In the genomic region with DNA sequence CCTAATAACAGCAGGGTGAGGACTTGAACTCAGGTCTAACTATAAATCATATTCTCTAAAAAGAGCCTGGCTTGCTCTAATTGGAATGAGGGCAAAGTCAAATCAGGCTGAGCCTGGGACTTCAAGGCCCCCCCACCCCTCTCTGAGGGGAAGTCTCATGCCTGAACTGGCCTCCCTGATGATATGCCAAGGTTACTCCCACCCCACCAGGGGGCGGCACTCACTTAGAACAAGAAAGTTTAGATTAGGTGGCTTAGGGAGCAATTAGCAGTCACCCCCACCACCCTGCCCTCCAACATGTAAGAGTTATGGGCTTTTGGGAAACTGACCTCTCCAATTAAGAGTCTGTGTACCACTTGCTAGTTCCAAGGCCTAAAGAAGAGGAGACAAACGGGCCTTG, we compare ENCODE assay signal across 9 cellular contexts. TPM values are rescaled to one million over a fixed set of nuclear protein-coding genes. Genes with fewer than 3 reads are reported as not detected.
DNase-seq lines count a peak whose midpoint lies in the region; ATAC-seq and TF ChIP-seq lines count a peak whose summit lies in the region.
"Had no signal": no experiment of that assay in that cellular context is flagged by ENCODE, and none has a peak within 500 bp of the region (broad histone marks: within the 10 kb centered on the region; RNA-seq: fewer than 3 reads in every experiment).

No MANE protein-coding gene starts in this region.

- DNase-seq in Caco-2 (peak; percentile 54 to 58), SK-N-DZ (ENCODE audit: low spot score) (peak; percentile 51), heart right ventricle (peak; percentile 43 to 54), smooth muscle cell (lab: John Stamatoyannopoulos, UW; ENCODE audit: unreplicated experiment) (no peak), NCI-H446 treated with DMSO at 0.1 percent for 48 hours (lab: John Stamatoyannopoulos, UW) (no peak)
- DNase-seq in activated naive CD4-positive, alpha-beta T cell treated with anti-CD3 and anti-CD28 coated beads, Interleukin-2, amount 10 ng/mL, durations not matched to agents 7 days and 5 days, result peak; percentile 83

- intact Hi-C loops in Caco-2 (cut with micrococcal nuclease; ENCODE audit: unreplicated experiment) (loop anchor here (1.0 to 10.0 kb wide), 2 partner anchors 31 to 104 kb away; no protein-coding TSS in a partner anchor), heart right ventricle (cut with DNase I) (loop anchor here in 3 of 10 donors (1.0 to 5.0 kb wide), 3 partner anchors 31 to 84 kb away; no protein-coding TSS in a partner anchor)

- H3K27ac Mint-ChIP-seq in Caco-2 (ENCODE audit: unreplicated experiment), result no peak overlapping the region
- H3K27ac Mint-ChIP-seq in activated naive CD4-positive, alpha-beta T cell treated with anti-CD3 and anti-CD28 coated beads, Interleukin-2, amount 10 ng/mL, durations not matched to agents 7 days and 5 days, result no peak overlapping the region

- H3K36me3 ChIP-seq in Caco-2 (ENCODE audit: control insufficient read depth, insufficient read depth, low read length) (no peaks in the 10 kb centered on the region), HEK293 (ENCODE audit: control insufficient read depth in 2 of 2, insufficient read depth in 1 of 2, low read length in 2 of 2) (peaks cover 0 to 17% of the 10 kb centered on the region in 2 experiments; a peak in 1 of 3 replicates), heart right ventricle (peaks cover 0 to 4% (median 0%) of the 10 kb centered on the region in 9 donors), smooth muscle cell (ENCODE audit: low read depth) (no peaks in the 10 kb centered on the region)
- H3K36me3 ChIP-seq: SJSA1 had no signal

- H3K4me1 Mint-ChIP-seq in Caco-2 (ENCODE audit: low read depth, unreplicated experiment), result no peaks in the 10 kb centered on the region
- peaks cover 61% of the 10 kb centered on the region for H3K4me1 Mint-ChIP-seq in activated naive CD4-positive, alpha-beta T cell treated with anti-CD3 and anti-CD28 coated beads, Interleukin-2, amount 10 ng/mL, durations not matched to agents 7 days and 5 days

- H2AFZ ChIP-seq in smooth muscle cell (ENCODE audit: low read depth), result no peak overlapping the region

- ATAC-seq in heart right ventricle (peak in 2 of 8 donors; percentile 27 to 29), GM19328 (IDR thresholded peaks at IDR 0.05; ENCODE audit: unreplicated experiment) (no peak)

- H3K9me3 ChIP-seq in Caco-2 (no peaks in the 10 kb centered on the region), HEK293 (ENCODE audit: control insufficient read depth, insufficient read depth, low read depth, low read length) (no peaks in the 10 kb centered on the region), heart right ventricle (no peaks in the 10 kb centered on the region), smooth muscle cell (replicated peaks; ENCODE audit: low read depth) (no peaks in the 10 kb centered on the region)
- H3K9me3 ChIP-seq: SJSA1 had no signal

- BruUV-seq in Caco-2 (replicated peaks; lab: Mats Ljungman, UMichigan), result no TSS peak

- no peak overlapping the region for H3K27ac ChIP-seq in HEK293 (ENCODE audit: extremely low read depth, low read depth, low read length)
- no peak overlapping the region for H3K27ac ChIP-seq in heart right ventricle
- no peak overlapping the region for H3K27ac ChIP-seq in smooth muscle cell (ENCODE audit: low read depth)
- H3K27ac ChIP-seq: SJSA1 had no signal

- POLR2A ChIA-PET in Caco-2 (lab: Charles Lee) (no interaction called here), HEK293 (lab: Yijun Ruan, JAX) (no interaction called here)

- H3K27me3 Mint-ChIP-seq in Caco-2 (ENCODE audit: insufficient read depth, unreplicated experiment), result no peaks in the 10 kb centered on the region
- H3K27me3 Mint-ChIP-seq in activated naive CD4-positive, alpha-beta T cell treated with anti-CD3 and anti-CD28 coated beads, Interleukin-2, amount 10 ng/mL, durations not matched to agents 7 days and 5 days, result peaks cover 12% of the 10 kb centered on the region

- TF ChIP-seq CTCF in Caco-2 (IDR thresholded peaks at IDR 0.05; ENCODE audit: insufficient read depth in 1 of 2, low read depth in 1 of 2, low read length in 1 of 2, severe bottlenecking in 1 of 2, unreplicated experiment in 1 of 2) (peak; percentile 44 to 47), HEK293 (tag by site-specific recombination; IDR thresholded peaks at IDR 0.05) (no peak), heart right ventricle (IDR thresholded peaks at IDR 0.05) (peak in 7 of 9 donors; percentile 48 to 63 (median 52)), smooth muscle cell (IDR thresholded peaks at IDR 0.05; ENCODE audit: borderline replicate concordance, insufficient read depth, poor library complexity, severe bottlenecking) (peak; percentile 41)

- no peaks in the 10 kb centered on the region for H4K20me1 ChIP-seq in smooth muscle cell (ENCODE audit: low read depth)

- H3K4me3 ChIP-seq in Caco-2 (ENCODE audit: low read depth, low read length), result no peak overlapping the region
- H3K4me3 ChIP-seq in HEK293 (ENCODE audit: low read depth, low read length), result no peak overlapping the region
- no peak overlapping the region for H3K4me3 ChIP-seq in heart right ventricle
- no peak overlapping the region for H3K4me3 ChIP-seq in smooth muscle cell
- H3K4me3 ChIP-seq: SJSA1 had no signal

- 16 to 47% methylated on average over 2 of the region's 2 CpGs for WGBS in heart right ventricle, 2 donors
- WGBS in smooth muscle cell (ENCODE audit: low lambda C conversion rate), result 53% methylated on average over 2 of the region's 2 CpGs

- H3F3A ChIP-seq in smooth muscle cell (ENCODE audit: low read depth), result no peaks in the 10 kb centered on the region

- CTCF ChIA-PET in Caco-2 (lab: Charles Lee), result no interaction called here
- CTCF ChIA-PET in HEK293 (lab: Yijun Ruan, JAX), result interaction anchor here (1.0 kb wide), 1 partner anchor 10 kb away, joined by 4 read pairs; no protein-coding TSS in a partner anchor
- CTCF ChIA-PET in activated naive CD4-positive, alpha-beta T cell treated with anti-CD3 and anti-CD28 coated beads, Interleukin-2, amount 10 ng/mL, durations not matched to agents 7 days and 5 days (lab: Charles Lee), result interaction anchor here (0.8 to 1.5 kb wide), 3 partner anchors 27 to 31 kb away, joined by 3 to 16 read pairs (median 4); no protein-coding TSS in a partner anchor

- H3K4me3 Mint-ChIP-seq in Caco-2 (ENCODE audit: unreplicated experiment), result no peak overlapping the region
- no peak overlapping the region for H3K4me3 Mint-ChIP-seq in activated naive CD4-positive, alpha-beta T cell treated with anti-CD3 and anti-CD28 coated beads, Interleukin-2, amount 10 ng/mL, durations not matched to agents 7 days and 5 days

- H3K4me2 ChIP-seq in smooth muscle cell, result no peak overlapping the region

- H3K4me1 ChIP-seq in Caco-2, result no peaks in the 10 kb centered on the region
- peaks cover 3% of the 10 kb centered on the region; the same call in 1 of the 2 replicates for H3K4me1 ChIP-seq in HEK293 (ENCODE audit: control insufficient read depth, insufficient read depth, low read length)
- peaks cover 0 to 26% (median 9%) of the 10 kb centered on the region in 9 donors for H3K4me1 ChIP-seq in heart right ventricle
- H3K4me1 ChIP-seq in smooth muscle cell (ENCODE audit: low read depth), result no peaks in the 10 kb centered on the region
- H3K4me1 ChIP-seq: SJSA1 had no signal

- H3K27me3 ChIP-seq in Caco-2 (replicated peaks; ENCODE audit: control insufficient read depth, insufficient read depth, low read length), result no peaks in the 10 kb centered on the region
- peaks cover 0 to 33% (median 0%) of the 10 kb centered on the region in 7 donors for H3K27me3 ChIP-seq in heart right ventricle
- no peaks in the 10 kb centered on the region for H3K27me3 ChIP-seq in smooth muscle cell (ENCODE audit: low read depth)
- H3K27me3 ChIP-seq: SJSA1 had no signal

- no peak overlapping the region for H3K9ac ChIP-seq in smooth muscle cell (ENCODE audit: low read depth)

- no peaks in the 10 kb centered on the region for H3K9me3 Mint-ChIP-seq in Caco-2 (ENCODE audit: unreplicated experiment)
- no peaks in the 10 kb centered on the region for H3K9me3 Mint-ChIP-seq in activated naive CD4-positive, alpha-beta T cell treated with anti-CD3 and anti-CD28 coated beads, Interleukin-2, amount 10 ng/mL, durations not matched to agents 7 days and 5 days

- H3K36me3 Mint-ChIP-seq in Caco-2 (ENCODE audit: insufficient read depth, unreplicated experiment), result no peaks in the 10 kb centered on the region
- peaks cover 3% of the 10 kb centered on the region for H3K36me3 Mint-ChIP-seq in activated naive CD4-positive, alpha-beta T cell treated with anti-CD3 and anti-CD28 coated beads, Interleukin-2, amount 10 ng/mL, durations not matched to agents 7 days and 5 days

- H3K79me2 ChIP-seq in smooth muscle cell (ENCODE audit: low read depth), result no peaks in the 10 kb centered on the region

RNA-seq across cellular contexts. Expression of a gene that starts 2.7 kb away (rescaled TPM):
- total RNA-seq in Caco-2 (2022) (13.7 and 17.4 TPM in 2 replicates), heart right ventricle (10 to 100 TPM; 29.5 to 67.8 (median 37.5) TPM), smooth muscle cell (3.9 and 4.1 TPM in 2 replicates)
- polyA plus RNA-seq in SK-N-DZ (2014; cell fraction: cytosol; rRNA removed), result 10.5 and 10.7 TPM in 2 replicates
- polyA plus RNA-seq in SK-N-DZ (2014; cell fraction: nucleus; rRNA removed), result 7.4 and 10.3 TPM in 2 replicates
- polyA plus RNA-seq in heart right ventricle (10 to 100 TPM; 12.2 to 21.5 TPM), smooth muscle cell (2.1 and 3.4 TPM in 2 replicates)
- total RNA-seq: SJSA1 had no signal

RNA-seq across cellular contexts. Expression of a gene that starts 8.2 kb away (rescaled TPM):
- 1.5 TPM in 1 of 2 replicates, not detected in the other for total RNA-seq in Caco-2 (2022)
- not detected in 2 replicates for polyA plus RNA-seq in SK-N-DZ (2014; cell fraction: cytosol; rRNA removed)
- not detected in 2 replicates for polyA plus RNA-seq in SK-N-DZ (2014; cell fraction: nucleus; rRNA removed)
- total RNA-seq in heart right ventricle, result not detected
- not detected for polyA plus RNA-seq in heart right ventricle
- not detected in 2 replicates for total RNA-seq in smooth muscle cell
- not detected in 2 replicates for polyA plus RNA-seq in smooth muscle cell
- total RNA-seq: SJSA1 had no signal

RNA-seq across cellular contexts. Expression of a gene that starts 13.1 kb away (rescaled TPM):
- total RNA-seq in Caco-2 (2022), result 5.1 and 9.6 TPM in 2 replicates
- polyA plus RNA-seq in SK-N-DZ (2014; cell fraction: cytosol; rRNA removed), result not detected in 2 replicates
- polyA plus RNA-seq in SK-N-DZ (2014; cell fraction: nucleus; rRNA removed), result 0.94 TPM in 1 of 2 replicates, not detected in the other
- 10 to 100 TPM in 1 of 10 donors, 1 to 10 TPM in 6, under 1 TPM in 3; 0.57 to 15.3 (median 2.0) TPM for total RNA-seq in heart right ventricle
- 1 to 10 TPM; 1.3 to 1.7 TPM for polyA plus RNA-seq in heart right ventricle
- not detected in 2 replicates for total RNA-seq in smooth muscle cell
- not detected in 2 replicates for polyA plus RNA-seq in smooth muscle cell
- total RNA-seq: SJSA1 had no signal

RNA-seq across cellular contexts. Expression of a gene that starts 20.1 kb away (rescaled TPM):
- 44.1 and 55.4 TPM in 2 replicates for total RNA-seq in Caco-2 (2022)
- 19.6 and 29.4 TPM in 2 replicates for polyA plus RNA-seq in SK-N-DZ (2014; cell fraction: cytosol; rRNA removed)
- polyA plus RNA-seq in SK-N-DZ (2014; cell fraction: nucleus; rRNA removed), result 31.4 and 103 TPM in 2 replicates
- 10 to 100 TPM; 22.4 to 35.1 (median 28.9) TPM for total RNA-seq in heart right ventricle
- 10 to 100 TPM in 1 of 2 donors, 1 to 10 TPM in 1; 6.1 to 10.8 TPM for polyA plus RNA-seq in heart right ventricle
- 19.6 and 25.4 TPM in 2 replicates for total RNA-seq in smooth muscle cell
- 11.8 and 13.6 TPM in 2 replicates for polyA plus RNA-seq in smooth muscle cell
- total RNA-seq: SJSA1 had no signal

RNA-seq across cellular contexts. Expression of a gene that starts 30.2 kb away (rescaled TPM):
- total RNA-seq in Caco-2 (2022) (88.0 and 89.0 TPM in 2 replicates), heart right ventricle (10 to 100 TPM; 41.5 to 54.0 (median 49.4) TPM), smooth muscle cell (27.4 and 27.6 TPM in 2 replicates)
- polyA plus RNA-seq in SK-N-DZ (2014; cell fraction: cytosol; rRNA removed), result 49.3 and 64.5 TPM in 2 replicates
- 15.0 and 34.3 TPM in 2 replicates for polyA plus RNA-seq in SK-N-DZ (2014; cell fraction: nucleus; rRNA removed)
- polyA plus RNA-seq in heart right ventricle (10 to 100 TPM; 22.5 to 36.2 TPM), smooth muscle cell (6.4 and 11.8 TPM in 2 replicates)

Comparison
In these comparisons a context has a peak if more than half of its experiments do, and no peak if none do; other contexts are left out.
1. DNase-seq: peak in Caco-2 (2 of 2), SK-N-DZ (single experiment), activated naive CD4-positive, alpha-beta T cell treated with anti-CD3 and anti-CD28 coated beads, Interleukin-2, amount 10 ng/mL, durations not matched to agents 7 days and 5 days (single experiment) and heart right ventricle (2 of 2); none in smooth muscle cell (single experiment) and NCI-H446 treated with DMSO at 0.1 percent for 48 hours (single experiment).